Comparison of ENCODE assay signal across 1 cellular context in genomic region chr16:70681382-70682238, GRCh38.
TF ChIP-seq lines count a peak whose summit lies in the region.

No MANE protein-coding gene starts in this region.

TF ChIP-seq in HepG2, 621 proteins besides CTCF, POLR2A, EP300 and RAD21 (continued from another document and continues in another):
- TF ChIP-seq THAP8 (CRISPR knock-in tag; IDR thresholded peaks at IDR 0.05; ENCODE audit: borderline replicate concordance) (no peak), KDM5A (IDR thresholded peaks at IDR 0.05; ENCODE audit: borderline replicate concordance, low read length) (no peak; the same call in 1 of the 2 replicates), SP5 (CRISPR knock-in tag; IDR thresholded peaks at IDR 0.05; ENCODE audit: borderline replicate concordance, low read depth) (peak; percentile 86), MXD4 (CRISPR knock-in tag; IDR thresholded peaks at IDR 0.05) (no peak), ZFAT (CRISPR knock-in tag; conservative IDR thresholded peaks at IDR 0.05) (no peak), ZNF260 (CRISPR knock-in tag; IDR thresholded peaks at IDR 0.05; ENCODE audit: borderline replicate concordance, low read depth) (no peak), ZNF704 (CRISPR knock-in tag; IDR thresholded peaks at IDR 0.05; ENCODE audit: borderline replicate concordance) (peak; percentile 44; the same call in 1 of the 2 replicates), ATM (IDR thresholded peaks at IDR 0.05; ENCODE audit: borderline replicate concordance) (no peak), ATF4 (CRISPR knock-in tag; IDR thresholded peaks at IDR 0.05) (peak in 1 of 2 experiments; percentile 91; a peak in 2 of 4 replicates), SOX13 (IDR thresholded peaks at IDR 0.05) (peak; percentile 29; the same call in 1 of the 2 replicates), SOX13 (CRISPR knock-in tag; conservative IDR thresholded peaks at IDR 0.05 in 1 of 2, IDR thresholded peaks at IDR 0.05 in 1 of 2) (peak in 1 of 2 experiments; percentile 82; a peak in 2 of 4 replicates), TFDP1 (CRISPR knock-in tag; IDR thresholded peaks at IDR 0.05; ENCODE audit: borderline replicate concordance) (peak; percentile 46; the same call in 1 of the 2 replicates), HDAC1 (CRISPR knock-in tag; IDR thresholded peaks at IDR 0.05) (peak; percentile 85; the same call in 1 of the 2 replicates), MYPOP (CRISPR knock-in tag; IDR thresholded peaks at IDR 0.05) (peak; percentile 73; the same call in 1 of the 2 replicates), GATAD2A (CRISPR knock-in tag; IDR thresholded peaks at IDR 0.05) (peak; percentile 96), AKNA (CRISPR knock-in tag; IDR thresholded peaks at IDR 0.05; ENCODE audit: borderline replicate concordance) (no peak), ZMYM3 (CRISPR knock-in tag; IDR thresholded peaks at IDR 0.05) (peak; percentile 8; the same call in 1 of the 2 replicates), ZBTB39 (CRISPR knock-in tag; IDR thresholded peaks at IDR 0.05) (peak; percentile 83; the same call in 1 of the 2 replicates), KDM1A (CRISPR knock-in tag; IDR thresholded peaks at IDR 0.05) (no peak; the same call in 1 of the 2 replicates), CBX1 (IDR thresholded peaks at IDR 0.05; ENCODE audit: low read depth) (no peak), ZNF784 (CRISPR knock-in tag; IDR thresholded peaks at IDR 0.05; ENCODE audit: borderline replicate concordance) (no peak; the same call in 1 of the 2 replicates), TEF (CRISPR knock-in tag; IDR thresholded peaks at IDR 0.05) (no peak), RARG (CRISPR knock-in tag; IDR thresholded peaks at IDR 0.05; ENCODE audit: low read depth) (no peak), FOXO4 (CRISPR knock-in tag; conservative IDR thresholded peaks at IDR 0.05) (0 out of 2 replicates have a peak, but pooled peaks have one; percentile 42), NFRKB (IDR thresholded peaks at IDR 0.05) (no peak), LRRFIP1 (CRISPR knock-in tag; conservative IDR thresholded peaks at IDR 0.05) (no peak), SKI (IDR thresholded peaks at IDR 0.05; ENCODE audit: partially characterized antibody) (no peak), TP53 (CRISPR knock-in tag; conservative IDR thresholded peaks at IDR 0.05) (peak; percentile 77; the same call in 1 of the 2 replicates), NFIC (IDR thresholded peaks at IDR 0.05; ENCODE audit: low read length) (no peak), ZNF124 (CRISPR knock-in tag; IDR thresholded peaks at IDR 0.05) (peak; percentile 16; the same call in 1 of the 2 replicates), TCF12 (IDR thresholded peaks at IDR 0.05) (no peak), TCF12 (CRISPR knock-in tag; IDR thresholded peaks at IDR 0.05) (no peak), ZNF275 (CRISPR knock-in tag; IDR thresholded peaks at IDR 0.05; ENCODE audit: borderline replicate concordance) (peak; percentile 82), KMT2B (CRISPR knock-in tag; IDR thresholded peaks at IDR 0.05) (no peak; the same call in 1 of the 2 replicates), ATF3 (CRISPR knock-in tag; IDR thresholded peaks at IDR 0.05) (no peak), ZBTB1 (CRISPR knock-in tag; IDR thresholded peaks at IDR 0.05; ENCODE audit: borderline replicate concordance) (0 out of 2 replicates have a peak, but pooled peaks have one; percentile 14), HOXA5 (CRISPR knock-in tag; IDR thresholded peaks at IDR 0.05) (peak; percentile 75; the same call in 1 of the 2 replicates)
